9 cellular contexts compared by ENCODE assay signal in genomic region chrX:95076449-95076848, GRCh38.
A peak's percentile ranks its signal among the peaks of the same experiment; 100 is the strongest.
DNase-seq lines count a peak whose midpoint lies in the region; ATAC-seq and TF ChIP-seq lines count a peak whose summit lies in the region.
"Had no signal": no experiment of that assay in that cellular context is flagged by ENCODE, and none has a peak within 500 bp of the region (broad histone marks: within the 10 kb centered on the region; RNA-seq: fewer than 3 reads in every experiment).

No MANE protein-coding gene starts in this region.

- no peak overlapping the region for H2BK5ac ChIP-seq in mesendoderm (ENCODE audit: low read length)

- no peak overlapping the region for H2AFZ ChIP-seq in Loucy (ENCODE audit: low read length)

- H3K9ac ChIP-seq in Loucy (ENCODE audit: low read depth, low read length, poor library complexity, severe bottlenecking), result no peak overlapping the region
- H3K9ac ChIP-seq in mesendoderm (ENCODE audit: low read length), result no peak overlapping the region

- no peak overlapping the region for H4K5ac ChIP-seq in mesendoderm (ENCODE audit: low read length)

- no peak overlapping the region for H2BK120ac ChIP-seq in mesendoderm (ENCODE audit: low read depth, low read length)

- H3K36me3 ChIP-seq in Loucy (ENCODE audit: insufficient read depth, low read length), result no peaks in the 10 kb centered on the region
- no peaks in the 10 kb centered on the region for H3K36me3 ChIP-seq in mesendoderm (ENCODE audit: control insufficient read depth, insufficient read depth, low read length)

- H3K4me2 ChIP-seq in Loucy (ENCODE audit: low read depth, low read length, poor library complexity, severe bottlenecking), result no peak overlapping the region
- no peak overlapping the region for H3K4me2 ChIP-seq in mesendoderm (ENCODE audit: low read length)

- H3K79me1 ChIP-seq in mesendoderm (ENCODE audit: low read length), result no peaks in the 10 kb centered on the region

- no peaks in the 10 kb centered on the region for H4K20me1 ChIP-seq in Loucy (ENCODE audit: insufficient read depth, low read length, poor library complexity, severe bottlenecking)

- no peak overlapping the region for H3K18ac ChIP-seq in mesendoderm (ENCODE audit: low read length)

- no peak for ATAC-seq in GM18520 (IDR thresholded peaks at IDR 0.05; ENCODE audit: unreplicated experiment)
- ATAC-seq in GM21390 (IDR thresholded peaks at IDR 0.05; ENCODE audit: unreplicated experiment), result no peak

- no peak overlapping the region for H4K8ac ChIP-seq in mesendoderm (ENCODE audit: low read depth, low read length)

- H3K4ac ChIP-seq in mesendoderm (ENCODE audit: low read depth, low read length), result no peak overlapping the region

- no peak overlapping the region for H3K27ac ChIP-seq in VCaP
- no peak overlapping the region for H3K27ac ChIP-seq in mesendoderm (ENCODE audit: low read depth, low read length)

- H3F3A ChIP-seq in Loucy (ENCODE audit: low read depth), result no peaks in the 10 kb centered on the region

- no peak overlapping the region for H2AK5ac ChIP-seq in mesendoderm (ENCODE audit: low read length)

- no CpG with 5 or more reads among the region's 1 CpG for WGBS in mesendoderm (ENCODE audit: extremely low coverage, insufficient coverage, low lambda C conversion rate)

- H3K9me3 ChIP-seq in Loucy (ENCODE audit: insufficient read depth, low read depth, low read length), result no peaks in the 10 kb centered on the region

- H3K4me1 ChIP-seq in Loucy (ENCODE audit: insufficient read depth, low read length, poor library complexity, severe bottlenecking) (no peaks in the 10 kb centered on the region), mesendoderm (ENCODE audit: control insufficient read depth, low read depth, low read length) (no peaks in the 10 kb centered on the region)

- H3K23ac ChIP-seq in mesendoderm (ENCODE audit: low read length), result no peak overlapping the region

- no peak overlapping the region for H2BK15ac ChIP-seq in mesendoderm (replicated peaks; ENCODE audit: low read depth)

- H3K9me2 ChIP-seq in Loucy (replicated peaks; ENCODE audit: low read depth, low read length), result no peaks in the 10 kb centered on the region

- no peak overlapping the region for H3K56ac ChIP-seq in mesendoderm (ENCODE audit: low read length)

- TF ChIP-seq CTCF in Loucy (conservative IDR thresholded peaks at IDR 0.05; ENCODE audit: low read length) (peak; percentile 61), VCaP (conservative IDR thresholded peaks at IDR 0.05) (peak; percentile 57)

- H3K79me2 ChIP-seq in Loucy (ENCODE audit: insufficient read depth, low read length) (no peaks in the 10 kb centered on the region), mesendoderm (ENCODE audit: control insufficient read depth, insufficient read depth, low read length) (no peaks in the 10 kb centered on the region)

- no peaks in the 10 kb centered on the region for H3K27me3 ChIP-seq in Loucy (ENCODE audit: insufficient read depth, low read length, poor library complexity, severe bottlenecking)
- H3K27me3 ChIP-seq in mesendoderm (ENCODE audit: insufficient read depth, low read length, poor library complexity), result no peaks in the 10 kb centered on the region

- H3K4me3 ChIP-seq in Loucy (ENCODE audit: low read length, poor library complexity, severe bottlenecking) (no peak overlapping the region), mesendoderm (ENCODE audit: low read length) (no peak overlapping the region)

- DNase-seq in NCI-H1436 (lab: John Stamatoyannopoulos, UW) (peak; percentile 4), NCI-H1436 treated with DMSO at 0.1 percent for 48 hours (lab: John Stamatoyannopoulos, UW) (no peak), mesendoderm (peak; percentile 56), hepatic stellate cell (ENCODE audit: low spot score) (no peak)
- DNase-seq: stimulated activated CD4-positive, alpha-beta T cell treated with anti-CD3 and anti-CD28 coated beads, Interleukin-4, amount 100 ng/mL, for 4 hours had no signal

Comparison
In these comparisons a context has a peak if more than half of its experiments do, and no peak if none do; other contexts are left out.
1. DNase-seq: peak in NCI-H1436 (single experiment) and mesendoderm (single experiment); none in NCI-H1436 treated with DMSO at 0.1 percent for 48 hours (single experiment) and hepatic stellate cell (single experiment).